ENCODE assay signal across 11 cellular contexts in the genomic region with DNA sequence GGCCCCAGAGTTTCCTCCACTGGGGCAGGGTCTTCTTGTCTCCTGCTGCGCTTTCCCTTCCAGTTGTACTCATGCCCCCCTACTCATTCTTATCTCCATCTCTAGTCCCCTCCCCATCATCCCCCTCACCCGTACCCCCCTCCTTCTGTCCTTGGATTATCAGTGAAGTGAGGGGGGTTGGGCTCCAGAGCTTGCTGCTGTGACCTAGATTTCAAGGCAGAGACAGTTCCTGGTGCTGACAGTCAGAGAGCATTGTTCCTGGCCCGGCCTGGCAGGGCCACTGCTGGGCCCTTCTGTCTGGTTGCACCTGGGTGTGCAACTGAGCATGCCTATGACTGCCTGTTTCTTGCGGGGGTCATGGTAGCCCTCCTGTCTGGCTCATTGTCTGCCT. TPM values are rescaled to one million over a fixed set of nuclear protein-coding genes. Genes with fewer than 3 reads are reported as not detected.
A peak's percentile ranks its signal among the peaks of the same experiment; 100 is the strongest.
DNase-seq lines count a peak whose midpoint lies in the region; ATAC-seq and TF ChIP-seq lines count a peak whose summit lies in the region.
"Had no signal": no experiment of that assay in that cellular context is flagged by ENCODE, and none has a peak within 500 bp of the region (broad histone marks: within the 10 kb centered on the region; RNA-seq: fewer than 3 reads in every experiment).

No MANE protein-coding gene starts in this region.

- ATAC-seq in CD4-positive, CD25-positive, alpha-beta regulatory T cell (ENCODE audit: low read depth in 2 of 2) = no peak
- ATAC-seq in activated B cell treated with CpG ODN at 0.5 μM for 24 hours (ENCODE audit: low read depth) (no peak), Right ventricle myocardium superior (ENCODE audit: poor library complexity) (peak; percentile 74)
- ATAC-seq: right lobe of liver had no signal

- CTCF ChIA-PET in activated B cell treated with CpG ODN at 0.5 μM for 24 hours (lab: Charles Lee) = interaction anchor here (1.6 kb wide), 1 partner anchor 10 kb away, joined by 5 read pairs; no protein-coding TSS in a partner anchor

- H3K27ac ChIP-seq in CD4-positive, CD25-positive, alpha-beta regulatory T cell (ENCODE audit: insufficient read depth, low read length, poor library complexity, severe bottlenecking) = no peak overlapping the region
- H3K27ac ChIP-seq: right lobe of liver had no signal

- H3K27me3 Mint-ChIP-seq in CD4-positive, CD25-positive, alpha-beta regulatory T cell = no peaks in the 10 kb centered on the region
- H3K27me3 Mint-ChIP-seq in activated B cell treated with CpG ODN at 0.5 μM for 24 hours = no peaks in the 10 kb centered on the region
- no peaks in the 10 kb centered on the region for H3K27me3 Mint-ChIP-seq in osteocyte (ENCODE audit: unreplicated experiment)

- H3K4me1 ChIP-seq in CD4-positive, CD25-positive, alpha-beta regulatory T cell (ENCODE audit: control insufficient read depth, insufficient read depth, low read length, poor library complexity, severe bottlenecking) = peaks cover 12% of the 10 kb centered on the region

- H3K9me3 ChIP-seq in CD4-positive, CD25-positive, alpha-beta regulatory T cell (ENCODE audit: control insufficient read depth in 2 of 2, low read length in 2 of 2) = no peaks in the 10 kb centered on the region
- H3K9me3 ChIP-seq: right lobe of liver had no signal

- no peaks in the 10 kb centered on the region for H3K27me3 ChIP-seq in CD4-positive, CD25-positive, alpha-beta regulatory T cell (ENCODE audit: control insufficient read depth, insufficient read depth, low read length)
- H3K27me3 ChIP-seq: right lobe of liver had no signal

- H3K4me3 Mint-ChIP-seq in CD4-positive, CD25-positive, alpha-beta regulatory T cell = peak overlapping the region in 1 of 4 donors; percentile 28
- H3K4me3 Mint-ChIP-seq in activated B cell treated with CpG ODN at 0.5 μM for 24 hours = no peak overlapping the region
- no peak overlapping the region for H3K4me3 Mint-ChIP-seq in osteocyte (ENCODE audit: unreplicated experiment)

- no peak for DNase-seq in CD4-positive, CD25-positive, alpha-beta regulatory T cell
- DNase-seq in activated B cell treated with CpG ODN at 0.5 μM for 24 hours = no peak
- DNase-seq in Right ventricle myocardium superior = peak; percentile 77
- DNase-seq in osteocyte (ENCODE audit: extremely low spot score, unreplicated experiment) = no peak
- no peak for DNase-seq in DMS153 treated with DMSO at 0.1 percent for 48 hours (lab: John Stamatoyannopoulos, UW; ENCODE audit: unreplicated experiment)
- no peak for DNase-seq in EL
- no peak for DNase-seq in stimulated activated naive CD4-positive, alpha-beta T cell treated with Interleukin-2 at 50 U/mL for 16 hours (lab: John Stamatoyannopoulos, UW)
- DNase-seq in HK-2 (ENCODE audit: unreplicated experiment) = no peak
- DNase-seq: NCI-H1694 treated with DMSO at 0.1 percent for 48 hours, right lobe of liver had no signal

- POLR2A ChIA-PET in activated B cell treated with CpG ODN at 0.5 μM for 24 hours (lab: Charles Lee) = interaction anchor here (1.0 kb wide), 1 partner anchor 53 kb away, joined by 5 read pairs; a partner anchor contains a TSS

- H3K4me3 ChIP-seq in CD4-positive, CD25-positive, alpha-beta regulatory T cell (ENCODE audit: low read depth, low read length) = no peak overlapping the region
- H3K4me3 ChIP-seq: right lobe of liver had no signal

- H3K36me3 ChIP-seq in CD4-positive, CD25-positive, alpha-beta regulatory T cell (ENCODE audit: control insufficient read depth, insufficient read depth, low read length) = peaks cover 31% of the 10 kb centered on the region

- intact Hi-C loops in activated B cell treated with CpG ODN at 0.5 μM for 24 hours (cut with micrococcal nuclease) = loop anchor here (10.0 kb wide), 1 partner anchor 1495 kb away; a partner anchor contains a TSS
- intact Hi-C loops in Right ventricle myocardium superior (cut with DNase I) = no loop called here

- peaks cover 17% of the 10 kb centered on the region for H3K36me3 Mint-ChIP-seq in CD4-positive, CD25-positive, alpha-beta regulatory T cell
- H3K36me3 Mint-ChIP-seq in activated B cell treated with CpG ODN at 0.5 μM for 24 hours (ENCODE audit: low read depth) (peaks cover 82% of the 10 kb centered on the region), osteocyte (ENCODE audit: unreplicated experiment) (peaks cover 39% of the 10 kb centered on the region)

- peaks cover 0 to 51% (median 28%) of the 10 kb centered on the region in 4 donors for H3K4me1 Mint-ChIP-seq in CD4-positive, CD25-positive, alpha-beta regulatory T cell
- H3K4me1 Mint-ChIP-seq in activated B cell treated with CpG ODN at 0.5 μM for 24 hours (peaks cover 43% of the 10 kb centered on the region), osteocyte (ENCODE audit: unreplicated experiment) (peaks cover 40% of the 10 kb centered on the region)

- no peaks in the 10 kb centered on the region for H3K9me3 Mint-ChIP-seq in CD4-positive, CD25-positive, alpha-beta regulatory T cell
- H3K9me3 Mint-ChIP-seq in activated B cell treated with CpG ODN at 0.5 μM for 24 hours (no peaks in the 10 kb centered on the region), osteocyte (ENCODE audit: unreplicated experiment) (no peaks in the 10 kb centered on the region)

- H3K27ac Mint-ChIP-seq in CD4-positive, CD25-positive, alpha-beta regulatory T cell = peak overlapping the region; percentile 62 to 79 (median 67)
- peak overlapping the region; percentile 0 for H3K27ac Mint-ChIP-seq in activated B cell treated with CpG ODN at 0.5 μM for 24 hours
- peak overlapping the region; percentile 53 for H3K27ac Mint-ChIP-seq in osteocyte (ENCODE audit: unreplicated experiment)

- TF ChIP-seq CTCF in activated B cell treated with CpG ODN at 0.5 μM for 24 hours (IDR thresholded peaks at IDR 0.05) = no peak
- no peak for TF ChIP-seq CTCF in osteocyte (IDR thresholded peaks at IDR 0.05)

RNA-seq across cellular contexts. Expression of a gene that starts 4.5 kb away (rescaled TPM):
- total RNA-seq in CD4-positive, CD25-positive, alpha-beta regulatory T cell = 21.5 TPM
- polyA plus RNA-seq in CD4-positive, CD25-positive, alpha-beta regulatory T cell = 10 to 100 TPM in 1 of 4 donors, 1 to 10 TPM in 3; 7.5 to 10.2 (median 8.3) TPM
- total RNA-seq in activated B cell treated with CpG ODN at 0.5 μM for 24 hours (107 and 111 TPM in 2 replicates), Right ventricle myocardium superior (225 TPM), osteocyte (195 and 197 TPM in 2 replicates)

RNA-seq across cellular contexts. Expression of a gene that starts 19.3 kb away (rescaled TPM):
- not detected for total RNA-seq in CD4-positive, CD25-positive, alpha-beta regulatory T cell
- polyA plus RNA-seq in CD4-positive, CD25-positive, alpha-beta regulatory T cell = not detected
- total RNA-seq in activated B cell treated with CpG ODN at 0.5 μM for 24 hours = not detected in 2 replicates
- total RNA-seq in Right ventricle myocardium superior = 12.6 TPM
- total RNA-seq in osteocyte = not detected in 2 replicates
- total RNA-seq: fibroblast of villous mesenchyme had no signal

RNA-seq across cellular contexts. Expression of a gene that starts 52.7 kb away (rescaled TPM):
- 182 TPM for total RNA-seq in CD4-positive, CD25-positive, alpha-beta regulatory T cell
- 10 to 100 TPM; 50.3 to 74.1 (median 54.9) TPM for polyA plus RNA-seq in CD4-positive, CD25-positive, alpha-beta regulatory T cell
- 155 and 172 TPM in 2 replicates for total RNA-seq in activated B cell treated with CpG ODN at 0.5 μM for 24 hours
- 146 TPM for total RNA-seq in Right ventricle myocardium superior
- total RNA-seq in osteocyte = 152 and 163 TPM in 2 replicates

RNA-seq across cellular contexts. Expression of a gene that starts 58.2 kb away (rescaled TPM):
- not detected for total RNA-seq in CD4-positive, CD25-positive, alpha-beta regulatory T cell
- polyA plus RNA-seq in CD4-positive, CD25-positive, alpha-beta regulatory T cell = not detected
- not detected in 2 replicates for total RNA-seq in activated B cell treated with CpG ODN at 0.5 μM for 24 hours
- 0.40 TPM for total RNA-seq in Right ventricle myocardium superior
- not detected in 2 replicates for total RNA-seq in osteocyte
- total RNA-seq: fibroblast of villous mesenchyme, right lobe of liver had no signal

Comparison
In these comparisons a context has a peak if more than half of its experiments do, and no peak if none do; other contexts are left out.
1. H3K27ac Mint-ChIP-seq: peak in every context shown above with its lines; median percentile 67 in CD4-positive, CD25-positive, alpha-beta regulatory T cell; 53 in osteocyte; 0 in activated B cell treated with CpG ODN at 0.5 μM for 24 hours.
2. RNA of a gene that starts 19.3 kb away (total RNA-seq): 12.6 TPM in Right ventricle myocardium superior (single experiment); not detected in CD4-positive, CD25-positive, alpha-beta regulatory T cell (single experiment), not detected in activated B cell treated with CpG ODN at 0.5 μM for 24 hours and not detected in osteocyte; every median in the first group is over 10 times any median in the second.